ENCODE assay signal across 1 cellular context in the genomic region with DNA sequence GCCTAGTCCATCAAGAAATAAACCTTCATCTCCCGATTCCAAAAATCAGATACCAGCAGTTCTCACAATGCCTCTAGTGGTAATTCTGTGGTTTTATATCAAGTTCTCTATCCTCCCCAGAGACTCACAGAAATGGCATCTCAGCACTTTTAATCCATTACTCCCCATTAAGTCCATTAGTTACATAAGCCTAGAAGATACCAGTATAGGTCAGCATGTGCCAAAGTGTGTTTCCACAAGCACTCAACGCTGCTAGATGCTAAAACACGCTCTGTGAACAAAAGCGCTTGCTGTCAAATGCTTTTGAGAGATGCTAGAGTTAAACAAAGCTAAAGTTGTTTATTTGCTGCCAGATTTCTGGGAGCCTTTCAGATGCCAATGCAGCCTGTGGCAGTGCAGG.
A peak's percentile ranks its signal among the peaks of the same experiment; 100 is the strongest.
TF ChIP-seq lines count a peak whose summit lies in the region.

No MANE protein-coding gene starts in this region.

TF ChIP-seq in HepG2, 621 proteins besides CTCF, POLR2A, EP300 and RAD21 (continued from another document):
- 0 out of 2 replicates have a peak, but pooled peaks have one; percentile 1 for TF ChIP-seq MAFF (IDR thresholded peaks at IDR 0.05; ENCODE audit: low read depth, low read length)
